Comparison of ENCODE assay signal across 8 cellular contexts in the genomic region with DNA sequence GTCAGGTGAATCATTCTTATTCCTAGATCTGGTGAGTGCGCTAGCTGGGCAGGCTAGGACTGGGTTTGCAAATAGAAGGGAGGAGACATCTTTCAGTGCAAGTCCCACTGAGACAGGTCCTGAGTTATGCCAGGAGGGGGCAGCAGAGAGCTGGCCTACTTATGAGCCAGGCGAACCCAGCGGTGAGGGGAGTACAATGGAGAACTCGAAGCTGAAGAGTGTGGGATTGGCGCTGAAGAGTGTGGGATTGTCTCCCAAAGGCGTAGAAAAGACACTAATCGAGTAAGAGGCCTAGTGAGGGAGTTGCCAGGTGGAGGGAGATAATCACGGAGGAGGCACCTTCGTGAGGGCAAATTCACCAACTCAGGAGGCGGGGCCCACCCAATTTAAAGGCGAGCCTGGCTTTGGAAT.
DNase-seq lines count a peak whose midpoint lies in the region; ATAC-seq and TF ChIP-seq lines count a peak whose summit lies in the region.

No MANE protein-coding gene starts in this region.

- H4K8ac ChIP-seq in IMR-90 (ENCODE audit: low read depth in 2 of 2, low read length in 2 of 2) = no peak overlapping the region

- no peak overlapping the region for H2BK15ac ChIP-seq in IMR-90 (ENCODE audit: low read depth, low read length)

- H3K36me3 ChIP-seq in IMR-90 (ENCODE audit: control insufficient read depth, insufficient read depth, low read length) = no peaks in the 10 kb centered on the region
- H3K36me3 ChIP-seq in RWPE2 (ENCODE audit: low read depth) = no peaks in the 10 kb centered on the region
- no peaks in the 10 kb centered on the region for H3K36me3 ChIP-seq in vagina

- H3K27me3 Mint-ChIP-seq in glutamatergic neuron (ENCODE audit: unreplicated experiment) = no peaks in the 10 kb centered on the region
- H3K27me3 Mint-ChIP-seq in progenitor cell of endocrine pancreas = peaks cover 65% of the 10 kb centered on the region

- peak; percentile 67 for TF ChIP-seq RAD21 in IMR-90 (IDR thresholded peaks at IDR 0.05; ENCODE audit: low read length)

- H2BK120ac ChIP-seq in IMR-90 (ENCODE audit: low read depth, low read length) = no peak overlapping the region

- H3K9me3 Mint-ChIP-seq in glutamatergic neuron (ENCODE audit: unreplicated experiment) (peaks cover 2% of the 10 kb centered on the region), progenitor cell of endocrine pancreas (ENCODE audit: low read depth) (no peaks in the 10 kb centered on the region)

- no peak overlapping the region for H2BK5ac ChIP-seq in IMR-90 (ENCODE audit: low read depth, low read length, poor library complexity, severe bottlenecking)

- 15% methylated on average over 5 of the region's 11 CpGs; no CpG with 5 or more reads in 1 of the 2 experiments for WGBS in IMR-90 (ENCODE audit: extremely low coverage in 2 of 2, insufficient read length in 1 of 2), 2 experiments

- dilution Hi-C loops in IMR-90 (cut with HindIII; ENCODE audit: low sequenced_read_pairs, unreplicated experiment) = no loop called here

- H3K9me3 ChIP-seq in IMR-90 (ENCODE audit: control insufficient read depth, insufficient read depth, low read length) = no peaks in the 10 kb centered on the region
- H3K9me3 ChIP-seq in RWPE2 (ENCODE audit: severe bottlenecking) = no peaks in the 10 kb centered on the region
- H3K9me3 ChIP-seq in vagina = no peaks in the 10 kb centered on the region

- H3K4ac ChIP-seq in IMR-90 (ENCODE audit: low read depth, low read length) = no peak overlapping the region

- H3K27ac ChIP-seq in IMR-90 (ENCODE audit: insufficient read depth, low read length) (no peak overlapping the region), RWPE2 (ENCODE audit: poor library complexity, severe bottlenecking) (no peak overlapping the region), vagina (no peak overlapping the region)

- peak; percentile 77 for DNase-seq in ELR (ENCODE audit: low read depth)
- DNase-seq in IMR-90 = peak; percentile 68
- DNase-seq in RWPE2 (ENCODE audit: low spot score) = no peak
- DNase-seq in activated naive CD4-positive, alpha-beta T cell (lab: John Stamatoyannopoulos, UW) = peak; percentile 1 to 37 (median 14)
- peak; percentile 82 for DNase-seq in glutamatergic neuron
- peak; percentile 79 for DNase-seq in progenitor cell of endocrine pancreas (ENCODE audit: low spot score, unreplicated experiment)
- no peak for DNase-seq in vagina (ENCODE audit: extremely low spot score in 2 of 2)

- CTCF ChIA-PET in IMR-90 (lab: Yijun Ruan, JAX) = interaction anchor here (0.5 to 1.6 kb wide), 9 partner anchors 10 to 608 kb away, joined by 3 to 9 read pairs (median 3); a partner anchor contains a TSS

- H4K20me1 ChIP-seq in IMR-90 (ENCODE audit: insufficient read depth, low read length) = no peaks in the 10 kb centered on the region

- H2AFZ ChIP-seq in IMR-90 (replicated peaks; ENCODE audit: low read length, poor library complexity) = peak overlapping the region; percentile 58

- H3K14ac ChIP-seq in IMR-90 (replicated peaks; ENCODE audit: low read depth, low read length) = no peak overlapping the region

- no peak overlapping the region for H3K4me3 ChIP-seq in IMR-90 (ENCODE audit: insufficient read depth, low read depth, low read length)
- H3K4me3 ChIP-seq in RWPE2 (ENCODE audit: severe bottlenecking) = no peak overlapping the region
- H3K4me3 ChIP-seq in vagina = no peak overlapping the region

- no peak overlapping the region for H4K5ac ChIP-seq in IMR-90 (ENCODE audit: low read depth, low read length)

- H3K4me2 ChIP-seq in IMR-90 (ENCODE audit: low read depth, low read length) = no peak overlapping the region

- no peak overlapping the region for H3K56ac ChIP-seq in IMR-90 (ENCODE audit: extremely low read depth, insufficient read depth, low read length)

- H3K4me1 Mint-ChIP-seq in glutamatergic neuron (ENCODE audit: low read depth, unreplicated experiment) = peaks cover 2% of the 10 kb centered on the region
- peaks cover 4% of the 10 kb centered on the region for H3K4me1 Mint-ChIP-seq in progenitor cell of endocrine pancreas (ENCODE audit: low read depth)

- H3K9me1 ChIP-seq in IMR-90 (ENCODE audit: insufficient read depth, low read length) = no peaks in the 10 kb centered on the region

- H3K4me3 Mint-ChIP-seq in glutamatergic neuron (ENCODE audit: unreplicated experiment) (peak overlapping the region; percentile 38), progenitor cell of endocrine pancreas (ENCODE audit: low read depth) (no peak overlapping the region)

- in situ Hi-C loops in IMR-90 (cut with MboI; ENCODE audit: low sequenced_read_pairs) = loop anchor here (25.0 kb wide), 1 partner anchor 605 kb away; no protein-coding TSS in a partner anchor

- no peak overlapping the region for H4K91ac ChIP-seq in IMR-90 (ENCODE audit: insufficient read depth, low read depth, low read length)

- H3K4me1 ChIP-seq in IMR-90 (ENCODE audit: control insufficient read depth, insufficient read depth, low read length) (no peaks in the 10 kb centered on the region), RWPE2 (ENCODE audit: insufficient read depth, poor library complexity, severe bottlenecking) (no peaks in the 10 kb centered on the region), vagina (no peaks in the 10 kb centered on the region)

- POLR2A ChIA-PET in IMR-90 (lab: Charles Lee; ENCODE audit: unreplicated experiment) = no interaction called here

- no peak overlapping the region for H2AK5ac ChIP-seq in IMR-90 (ENCODE audit: low read depth, low read length)

- H3K18ac ChIP-seq in IMR-90 (ENCODE audit: low read depth, low read length) = no peak overlapping the region

- H3K9ac ChIP-seq in IMR-90 (ENCODE audit: low read depth, low read length) = no peak overlapping the region

- TF ChIP-seq CTCF in IMR-90 (conservative IDR thresholded peaks at IDR 0.05; ENCODE audit: low read depth, low read length) = peak; percentile 70
- TF ChIP-seq CTCF in RWPE2 (IDR thresholded peaks at IDR 0.05; ENCODE audit: poor library complexity, severe bottlenecking) = peak; percentile 64
- peak; percentile 79 for TF ChIP-seq CTCF in glutamatergic neuron (IDR thresholded peaks at IDR 0.05; ENCODE audit: partially characterized antibody, unreplicated experiment)
- peak; percentile 98 for TF ChIP-seq CTCF in progenitor cell of endocrine pancreas (IDR thresholded peaks at IDR 0.05; ENCODE audit: unreplicated experiment)
- peak in 2 of 3 experiments; percentile 41 to 73 for TF ChIP-seq CTCF in vagina (IDR thresholded peaks at IDR 0.05)

- no peak overlapping the region for H2BK20ac ChIP-seq in IMR-90 (ENCODE audit: low read depth, low read length)

- H3K27me3 ChIP-seq in IMR-90 (ENCODE audit: control insufficient read depth, insufficient read depth, low read length) (no peaks in the 10 kb centered on the region), RWPE2 (ENCODE audit: insufficient read depth, poor library complexity, severe bottlenecking) (no peaks in the 10 kb centered on the region), vagina (no peaks in the 10 kb centered on the region)

- no peak for TF ChIP-seq POLR2A in IMR-90 (IDR thresholded peaks at IDR 0.05; ENCODE audit: low read depth, low read length)
- no peak for TF ChIP-seq POLR2A in vagina (IDR thresholded peaks at IDR 0.05)

- H3K79me1 ChIP-seq in IMR-90 (ENCODE audit: low read depth in 1 of 2, low read length in 2 of 2) = no peaks in the 10 kb centered on the region

- ATAC-seq in GM21576 (IDR thresholded peaks at IDR 0.05; ENCODE audit: unreplicated experiment) = peak; percentile 94
- ATAC-seq in IMR-90 (ENCODE audit: low read depth) = peak; percentile 98
- ATAC-seq in RWPE2 (ENCODE audit: low read depth) = peak; percentile 80

- H3K27ac Mint-ChIP-seq in glutamatergic neuron (ENCODE audit: unreplicated experiment) (no peak overlapping the region), progenitor cell of endocrine pancreas (no peak overlapping the region)

- BruUV-seq in IMR-90 (replicated peaks; lab: Mats Ljungman, UMichigan) = no TSS peak

- no peak overlapping the region for H3K23ac ChIP-seq in IMR-90 (ENCODE audit: low read depth, low read length)

- no peak overlapping the region for H2AK9ac ChIP-seq in IMR-90 (replicated peaks; ENCODE audit: low read depth, low read length, poor library complexity)

- no peaks in the 10 kb centered on the region for H3K36me3 Mint-ChIP-seq in glutamatergic neuron (ENCODE audit: unreplicated experiment)
- no peaks in the 10 kb centered on the region for H3K36me3 Mint-ChIP-seq in progenitor cell of endocrine pancreas (ENCODE audit: insufficient read depth)

- intact Hi-C loops in IMR-90 (cut with micrococcal nuclease) = loop anchor here (1.0 to 10.0 kb wide), 4 partner anchors 84 to 678 kb away; a partner anchor contains a TSS
- intact Hi-C loops in vagina (cut with DNase I) = no loop called here

TF ChIP-seq in IMR-90, 13 proteins besides CTCF, POLR2A, EP300 and RAD21:
- peak; percentile 58 for TF ChIP-seq SMC3 (IDR thresholded peaks at IDR 0.05; ENCODE audit: low read depth, low read length)
- TF ChIP-seq CHD1 (IDR thresholded peaks at IDR 0.05; ENCODE audit: low read depth, low read length) = no peak

Comparison
In these comparisons a context has a peak if more than half of its experiments do, and no peak if none do; other contexts are left out.
1. DNase-seq: peak in ELR (single experiment), IMR-90 (single experiment), activated naive CD4-positive, alpha-beta T cell (4 of 4), glutamatergic neuron (single experiment) and progenitor cell of endocrine pancreas (single experiment); none in RWPE2 (single experiment) and vagina (0 of 2).
2. Peak in every context shown above with its lines, with median percentiles within 50 percentile points of each other: ATAC-seq and CTCF ChIP-seq.